Comparison of ENCODE assay signal across 8 cellular contexts in genomic region chr6:117674503-117674902, GRCh38. TPM values are rescaled to one million over a fixed set of nuclear protein-coding genes. Genes with fewer than 3 reads are reported as not detected.
DNase-seq lines count a peak whose midpoint lies in the region; FAIRE-seq and TF ChIP-seq lines count a peak whose summit lies in the region.

No MANE protein-coding gene starts in this region.

- H3K4me2 ChIP-seq in DOHH2 (ENCODE audit: low read length) (peak overlapping the region; percentile 79), H1 (ENCODE audit: insufficient read depth in 1 of 2, low read depth in 2 of 2, low read length in 2 of 2) (peak overlapping the region; percentile 87 to 89), osteoblast (ENCODE audit: insufficient read depth, low read length) (peak overlapping the region; percentile 98)

- H3K4me1 ChIP-seq in DOHH2 (ENCODE audit: control insufficient read depth, low read length) = peaks cover 25% of the 10 kb centered on the region
- peaks cover 0 to 2% (median 0%) of the 10 kb centered on the region in 4 experiments; a peak in 3 of 7 replicates for H3K4me1 ChIP-seq in H1 (replicated peaks in 1 of 4; ENCODE audit: control insufficient read depth in 3 of 4, insufficient read depth in 4 of 4, low read length in 3 of 4)
- H3K4me1 ChIP-seq in osteoblast (ENCODE audit: insufficient read depth, low read length) = peaks cover 26% of the 10 kb centered on the region

- H3K4me3 ChIP-seq in DOHH2 (ENCODE audit: low read length) (peak overlapping the region; percentile 77), H1 (ENCODE audit: extremely low read depth in 1 of 4, insufficient read depth in 2 of 4, low read depth in 3 of 4, low read length in 4 of 4) (peak overlapping the region; percentile 70 to 87 (median 74)), osteoblast (ENCODE audit: insufficient read depth, low read length) (peak overlapping the region; percentile 86)

- no peaks in the 10 kb centered on the region for H3K27me3 ChIP-seq in DOHH2 (ENCODE audit: control insufficient read depth, low read length)
- no peaks in the 10 kb centered on the region; a peak in 1 of 7 replicates for H3K27me3 ChIP-seq in H1 (replicated peaks in 1 of 4; ENCODE audit: control insufficient read depth in 3 of 4, extremely low read depth in 1 of 4, insufficient read depth in 3 of 4, low read length in 3 of 4)
- no peaks in the 10 kb centered on the region for H3K27me3 ChIP-seq in osteoblast (ENCODE audit: insufficient read depth, low read length)

- no peak overlapping the region for H2BK5ac ChIP-seq in H1 (ENCODE audit: low read depth, low read length)

- no peak overlapping the region for H2AK5ac ChIP-seq in H1 (ENCODE audit: low read depth, low read length)

- peaks cover 2% of the 10 kb centered on the region; the same call in 1 of the 2 replicates for H3K79me1 ChIP-seq in H1 (ENCODE audit: low read depth, low read length)

- H2BK12ac ChIP-seq in H1 (ENCODE audit: low read depth, low read length) = no peak overlapping the region

- peak overlapping the region in 3 of 4 experiments; percentile 58 to 89 (median 60); a peak in 5 of 7 replicates for H3K9ac ChIP-seq in H1 (replicated peaks in 1 of 4; ENCODE audit: extremely low read depth in 1 of 4, low read depth in 3 of 4, low read length in 3 of 4)

- H3K79me2 ChIP-seq in DOHH2 (ENCODE audit: control insufficient read depth, low read length) (peaks cover 53% of the 10 kb centered on the region), H1 (ENCODE audit: control insufficient read depth in 1 of 2, insufficient read depth in 2 of 2, low read length in 2 of 2) (peaks cover 30 to 50% of the 10 kb centered on the region in 2 experiments), osteoblast (ENCODE audit: insufficient read depth, low read length) (peaks cover 42% of the 10 kb centered on the region)

- no peak overlapping the region for H4K91ac ChIP-seq in H1 (replicated peaks; ENCODE audit: insufficient read length, low read length)

- peak overlapping the region; percentile 57 for H3K4ac ChIP-seq in H1 (replicated peaks; ENCODE audit: insufficient read length, low read depth, low read length)

- TF ChIP-seq RAD21 in H1 (IDR thresholded peaks at IDR 0.05 in 1 of 2, conservative IDR thresholded peaks at IDR 0.05 in 1 of 2; ENCODE audit: low read depth in 2 of 2, low read length in 2 of 2) = no peak

- H3K23ac ChIP-seq in H1 (ENCODE audit: insufficient read length) = no peak overlapping the region

- POLR2A ChIA-PET in H1 (lab: Charles Lee; ENCODE audit: partially characterized antibody) = interaction anchor here (0.6 to 1.7 kb wide), 5 partner anchors 12 to 60 kb away, joined by 3 to 5 read pairs (median 3); no protein-coding TSS in a partner anchor

- H3K56ac ChIP-seq in H1 (replicated peaks; ENCODE audit: insufficient read length, low read depth, low read length) = no peak overlapping the region

- H3K9me3 ChIP-seq in DOHH2 (ENCODE audit: control insufficient read depth, insufficient read depth, low read length) = peaks cover 17% of the 10 kb centered on the region; the same call in 1 of the 2 replicates
- peaks cover 7 to 11% of the 10 kb centered on the region in 2 experiments; a peak in 1 of 4 replicates for H3K9me3 ChIP-seq in H1 (ENCODE audit: insufficient read depth in 2 of 2, low read depth in 1 of 2, low read length in 1 of 2)
- no peaks in the 10 kb centered on the region for H3K9me3 ChIP-seq in osteoblast (ENCODE audit: low read depth, low read length)

- peak overlapping the region; percentile 16 for H4K5ac ChIP-seq in H1 (ENCODE audit: insufficient read length, low read depth, low read length)

- no peak for TF ChIP-seq CTCF in DOHH2 (IDR thresholded peaks at IDR 0.05; ENCODE audit: low read depth, low read length, poor library complexity, severe bottlenecking)
- TF ChIP-seq CTCF in H1 (IDR thresholded peaks at IDR 0.05; ENCODE audit: control extremely low read depth in 1 of 3, insufficient read depth in 1 of 3, low read depth in 1 of 3, low read length in 3 of 3) = no peak
- no peak for TF ChIP-seq CTCF in osteoblast (IDR thresholded peaks at IDR 0.05; ENCODE audit: extremely low read depth, low read depth, low read length)

- no peak overlapping the region for H4K8ac ChIP-seq in H1 (ENCODE audit: extremely low read depth, insufficient read depth, low read length)

- WGBS in H1 (ENCODE audit: extremely low coverage in 1 of 2, insufficient coverage in 1 of 2, insufficient read length in 1 of 2, insufficient replicate concordance in 2 of 2, low coverage in 1 of 2, low lambda C conversion rate in 2 of 2, missing lambda C conversion rate in 1 of 2), 2 experiments = 71% methylated on average over 9 of the region's 10 CpGs; no CpG with 5 or more reads in 1 of the 2 experiments

- no peak overlapping the region for H2BK120ac ChIP-seq in H1 (replicated peaks; ENCODE audit: low read depth, low read length)

- CTCF ChIA-PET in H1 (lab: Charles Lee; ENCODE audit: partially characterized antibody) = interaction anchor here (1.2 to 1.4 kb wide), 2 partner anchors 19 to 234 kb away, joined by 3 to 4 read pairs; no protein-coding TSS in a partner anchor

- DNase-seq in NCI-H526 treated with DMSO at 0.1 percent for 48 hours (lab: John Stamatoyannopoulos, UW) = peak; percentile 29
- DNase-seq in H1 (ENCODE audit: low read depth in 1 of 2, low spot score in 2 of 2) = no peak
- no peak for DNase-seq in osteoblast (ENCODE audit: insufficient read length, low spot score, missing footprints)
- no peak for DNase-seq in NCI-H510A treated with DMSO at 0.1 percent for 48 hours (lab: John Stamatoyannopoulos, UW)
- DNase-seq in HuH-7 (ENCODE audit: low spot score) = no peak
- DNase-seq in COR-L47 (lab: John Stamatoyannopoulos, UW) = no peak
- DNase-seq in NOMO-1 treated with dmso at 0.1 percent for 144 hours (lab: John Stamatoyannopoulos, UW; ENCODE audit: unreplicated experiment) = no peak

- no peak overlapping the region for H2BK20ac ChIP-seq in H1 (ENCODE audit: low read length)

- H3K27ac ChIP-seq in DOHH2 (ENCODE audit: low read depth, low read length) = no peak overlapping the region
- H3K27ac ChIP-seq in H1 (ENCODE audit: low read depth, low read length) = no peak overlapping the region; the same call in 1 of the 2 replicates
- H3K27ac ChIP-seq in osteoblast (ENCODE audit: low read depth, low read length) = peak overlapping the region; percentile 71

- TF ChIP-seq EP300 in H1 (IDR thresholded peaks at IDR 0.05; ENCODE audit: borderline replicate concordance in 1 of 2, low read depth in 2 of 2, low read length in 2 of 2) = no peak

- H2BK15ac ChIP-seq in H1 (ENCODE audit: low read length) = no peak overlapping the region

- no peaks in the 10 kb centered on the region for H3K9me2 ChIP-seq in DOHH2 (replicated peaks; ENCODE audit: control insufficient read depth, low read length)

- FAIRE-seq in H1 (lab: Jason Lieb, UNC) = no peak

- no peak for TF ChIP-seq POLR2A in H1 (IDR thresholded peaks at IDR 0.05; ENCODE audit: control extremely low read depth in 1 of 2, low read depth in 2 of 2, low read length in 2 of 2)

- peaks cover 7% of the 10 kb centered on the region; the same call in 1 of the 2 replicates for H4K20me1 ChIP-seq in DOHH2 (ENCODE audit: control insufficient read depth, insufficient read depth, low read depth, low read length)
- peaks cover 6% of the 10 kb centered on the region in 2 experiments for H4K20me1 ChIP-seq in H1 (replicated peaks in 1 of 2; ENCODE audit: control insufficient read depth in 1 of 2, insufficient read depth in 2 of 2, low read length in 2 of 2)
- H4K20me1 ChIP-seq in osteoblast (ENCODE audit: insufficient read depth, low read length) = peaks cover 32% of the 10 kb centered on the region

- H3F3A ChIP-seq in DOHH2 (ENCODE audit: control insufficient read depth, insufficient read depth) = 0 out of 2 replicates have a peak, but pooled peaks cover 2% of the 10 kb centered on the region

- peak overlapping the region; percentile 68; the same call in 1 of the 2 replicates for H3K18ac ChIP-seq in H1 (ENCODE audit: extremely low read depth, low read length)

- H3K36me3 ChIP-seq in DOHH2 (ENCODE audit: control insufficient read depth, low read length) = peaks cover 24% of the 10 kb centered on the region
- peaks cover 0 to 3% (median 0%) of the 10 kb centered on the region in 4 experiments; a peak in 1 of 8 replicates for H3K36me3 ChIP-seq in H1 (ENCODE audit: control insufficient read depth in 2 of 4, insufficient read depth in 4 of 4, low read length in 3 of 4)
- no peaks in the 10 kb centered on the region for H3K36me3 ChIP-seq in osteoblast (ENCODE audit: insufficient read depth, low read length)

- no peak overlapping the region for H3K14ac ChIP-seq in H1 (ENCODE audit: insufficient read length)

- H3K23me2 ChIP-seq in H1 (ENCODE audit: low read depth, low read length) = peaks cover 10% of the 10 kb centered on the region

- H2AFZ ChIP-seq in H1 (ENCODE audit: low read length) = peak overlapping the region; percentile 98
- peak overlapping the region; percentile 99 for H2AFZ ChIP-seq in osteoblast (ENCODE audit: low read length)

TF ChIP-seq in H1, 55 proteins besides CTCF, POLR2A, EP300 and RAD21:
- no peak for TF ChIP-seq ATF3 (IDR thresholded peaks at IDR 0.05; ENCODE audit: insufficient read depth, low read depth, low read length)
- TF ChIP-seq NANOG (IDR thresholded peaks at IDR 0.05; ENCODE audit: insufficient read depth, low read depth, low read length, poor library complexity, severe bottlenecking) = no peak
- TF ChIP-seq CREB1 (IDR thresholded peaks at IDR 0.05) = no peak
- no peak for TF ChIP-seq ZNF274 (IDR thresholded peaks at IDR 0.05; ENCODE audit: borderline replicate concordance, extremely low read depth, low read length)
TF ChIP-seq in H1: peak in this region for 0.

RNA-seq across cellular contexts. Expression of gene NUS1, which starts 0.8 kb away (rescaled TPM):
- 76.4 and 77.7 TPM in 2 replicates for total RNA-seq in H1 (2021; fragmentation: NEBNext Ultra II Directional; extraction: Animal tissue kit (Norgen Biotek cat#: 25700))
- polyA plus RNA-seq in H1 (2011; rRNA removed) = 14.3 and 20.7 TPM in 2 replicates
- 21.3 TPM for polyA plus RNA-seq in H1 (2011; cell fraction: cytosol; rRNA removed)
- polyA plus RNA-seq in H1 (2011; cell fraction: nucleus; rRNA removed) = 23.0 TPM
- polyA plus RNA-seq in H1 (2012, experiment 1 of 2) = 21.6 to 45.9 TPM (median 28.0 TPM) in 4 replicates
- 4.9 TPM for polyA plus RNA-seq in H1 (2012, experiment 2 of 2)
- polyA plus RNA-seq in H1 (2013, experiment 1 of 2) = 71.5 TPM
- 70.8 TPM for polyA plus RNA-seq in H1 (2013, experiment 2 of 2)
- 22.8 and 26.7 TPM in 2 replicates for polyA minus RNA-seq in H1 (2011; rRNA and poly(A)+ RNA removed)
- polyA minus RNA-seq in H1 (2011; cell fraction: cytosol; rRNA and poly(A)+ RNA removed) = 16.1 TPM
- 60.2 TPM for polyA minus RNA-seq in H1 (2011; cell fraction: nucleus; rRNA and poly(A)+ RNA removed)
- total RNA-seq in osteoblast = 17.7 and 19.2 TPM in 2 replicates
